8 cellular contexts compared by ENCODE assay signal in genomic region chr16:6684076-6684673, GRCh38.
DNase-seq lines count a peak whose midpoint lies in the region; ATAC-seq, FAIRE-seq and TF ChIP-seq lines count a peak whose summit lies in the region.

No MANE protein-coding gene starts in this region.

- TF ChIP-seq EP300 in sigmoid colon (IDR thresholded peaks at IDR 0.05): no peak

- ATAC-seq in HG02885 (IDR thresholded peaks at IDR 0.05; ENCODE audit: poor library complexity, unreplicated experiment) (no peak), HG03095 (IDR thresholded peaks at IDR 0.05; ENCODE audit: unreplicated experiment) (no peak)

- peak; percentile 15 for DNase-seq in stimulated activated CD4-positive, alpha-beta T cell treated with anti-CD3 and anti-CD28 coated beads, Interleukin-15, amount 100 ng/mL, for 24 hours
- DNase-seq in stimulated activated CD4-positive, alpha-beta T cell treated with anti-CD3 and anti-CD28 coated beads, Interleukin-4, amount 100 ng/mL, for 1 hour: no peak
- DNase-seq in NCI-H82 (lab: John Stamatoyannopoulos, UW) (peak; percentile 77), epithelial cell of esophagus (ENCODE audit: low read depth) (peak; percentile 37), small intestine (peak; percentile 25), sigmoid colon (no peak)

- H3K36me3 ChIP-seq in small intestine (ENCODE audit: control insufficient read depth in 2 of 2, insufficient read depth in 2 of 2, low read length in 2 of 2) (no peaks in the 10 kb centered on the region), sigmoid colon (no peaks in the 10 kb centered on the region)

- H3K27me3 ChIP-seq in small intestine (ENCODE audit: control insufficient read depth in 2 of 2, insufficient read depth in 2 of 2, low read length in 2 of 2): no peaks in the 10 kb centered on the region
- no peaks in the 10 kb centered on the region for H3K27me3 ChIP-seq in sigmoid colon

- no peak for FAIRE-seq in small intestine (lab: Jason Lieb, UNC)

- H3K4me3 ChIP-seq in epithelial cell of esophagus (ENCODE audit: low read length) (no peak overlapping the region), small intestine (ENCODE audit: low read depth in 1 of 2, low read length in 2 of 2) (no peak overlapping the region), sigmoid colon (no peak overlapping the region)

- intact Hi-C loops in sigmoid colon (cut with DNase I): no loop called here

- H3K27ac ChIP-seq in small intestine (ENCODE audit: low read depth in 1 of 2, low read length in 1 of 2) (no peak overlapping the region), sigmoid colon (no peak overlapping the region)

- no peak for TF ChIP-seq POLR2A in sigmoid colon (IDR thresholded peaks at IDR 0.05)

- H3K4me1 ChIP-seq in small intestine (ENCODE audit: control insufficient read depth in 2 of 2, insufficient read depth in 1 of 2, low read depth in 1 of 2, low read length in 1 of 2): no peaks in the 10 kb centered on the region
- no peaks in the 10 kb centered on the region for H3K4me1 ChIP-seq in sigmoid colon

- 9 to 14% (median 13%) methylated on average over 7 of the region's 7 CpGs for WGBS in small intestine, 3 donors
- 12 to 17% methylated on average over 7 of the region's 7 CpGs for WGBS in sigmoid colon, 2 donors

- H3K9me3 ChIP-seq in small intestine (ENCODE audit: control insufficient read depth, low read depth) (no peaks in the 10 kb centered on the region), sigmoid colon (no peaks in the 10 kb centered on the region)

- TF ChIP-seq CTCF in epithelial cell of esophagus (IDR thresholded peaks at IDR 0.05; ENCODE audit: insufficient read depth, low read depth, low read length, missing control alignments): peak; percentile 38
- no peak for TF ChIP-seq CTCF in sigmoid colon (IDR thresholded peaks at IDR 0.05)

Comparison
In these comparisons a context has a peak if more than half of its experiments do, and no peak if none do; other contexts are left out.
1. DNase-seq: peak in stimulated activated CD4-positive, alpha-beta T cell treated with anti-CD3 and anti-CD28 coated beads, Interleukin-15, amount 100 ng/mL, for 24 hours (single experiment), NCI-H82 (single experiment), epithelial cell of esophagus (single experiment) and small intestine (single experiment); none in stimulated activated CD4-positive, alpha-beta T cell treated with anti-CD3 and anti-CD28 coated beads, Interleukin-4, amount 100 ng/mL, for 1 hour (single experiment) and sigmoid colon (single experiment).